Comparison of ENCODE assay signal across 14 cellular contexts in the genomic region with DNA sequence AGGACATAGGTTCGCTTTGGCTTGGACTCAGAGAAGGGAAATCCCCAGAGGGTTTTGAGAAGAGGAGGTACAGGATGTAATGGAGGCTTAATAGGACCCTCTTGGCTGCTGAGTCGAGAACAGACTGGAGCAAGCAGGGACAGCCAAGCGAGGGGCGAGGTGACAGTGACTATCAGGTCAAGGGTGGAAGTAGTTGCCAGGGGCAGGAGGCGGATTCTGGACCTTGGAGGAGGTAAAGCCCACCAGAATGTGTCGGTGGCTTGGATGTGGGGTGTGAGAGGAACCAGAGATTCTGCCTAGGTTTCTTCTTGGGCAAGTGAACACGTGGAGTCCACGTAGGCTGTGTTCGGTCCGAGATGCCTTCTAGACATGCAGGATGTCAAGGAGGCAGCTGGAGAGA. TPM values are rescaled to one million over a fixed set of nuclear protein-coding genes. Genes with fewer than 3 reads are reported as not detected.
DNase-seq lines count a peak whose midpoint lies in the region; ATAC-seq, FAIRE-seq and TF ChIP-seq lines count a peak whose summit lies in the region.
"Had no signal": no experiment of that assay in that cellular context is flagged by ENCODE, and none has a peak within 500 bp of the region (broad histone marks: within the 10 kb centered on the region; RNA-seq: fewer than 3 reads in every experiment).

No MANE protein-coding gene starts in this region.

- H3K9me3 Mint-ChIP-seq in CD4-positive, alpha-beta memory T cell: peaks cover 0 to 2% (median 0%) of the 10 kb centered on the region in 8 donors
- no peaks in the 10 kb centered on the region for H3K9me3 Mint-ChIP-seq in endodermal cell

- 94 to 97% methylated on average over 10 of the region's 10 CpGs for WGBS in endodermal cell (ENCODE audit: insufficient coverage in 1 of 2, insufficient read length in 1 of 2), 2 experiments
- WGBS in sigmoid colon, 2 donors: 89 to 90% methylated on average over 10 of the region's 10 CpGs
- no CpG with 5 or more reads among the region's 10 CpGs for WGBS in mesendoderm (ENCODE audit: extremely low coverage, insufficient coverage, low lambda C conversion rate)

- intact Hi-C loops in CD4-positive, alpha-beta memory T cell (cut with micrococcal nuclease): no loop called here
- intact Hi-C loops in sigmoid colon (cut with DNase I): no loop called here

- DNase-seq in CD4-positive, alpha-beta memory T cell: no peak
- DNase-seq in RWPE2 (ENCODE audit: low spot score): peak; percentile 56
- DNase-seq in endodermal cell: no peak
- DNase-seq in sigmoid colon: no peak
- DNase-seq in mesendoderm: no peak
- DNase-seq in AG08396 (ENCODE audit: low spot score): no peak
- no peak for DNase-seq in SW 1271 (lab: John Stamatoyannopoulos, UW)
- no peak for DNase-seq in H54 (ENCODE audit: insufficient read length, low spot score)
- DNase-seq: DMS 273 treated with DMSO at 0.1 percent for 48 hours, foreskin fibroblast, Kasumi-1, left lung, NCI-H2171 had no signal

- H3K27ac Mint-ChIP-seq in CD4-positive, alpha-beta memory T cell: peak overlapping the region in 6 of 7 donors; percentile 16 to 84 (median 65)
- peak overlapping the region; percentile 37 for H3K27ac Mint-ChIP-seq in endodermal cell

- H2BK5ac ChIP-seq in mesendoderm (ENCODE audit: low read length): no peak overlapping the region

- peaks cover 11 to 31% of the 10 kb centered on the region in 2 donors for H3K36me3 Mint-ChIP-seq in CD4-positive, alpha-beta memory T cell
- peaks cover 36% of the 10 kb centered on the region for H3K36me3 Mint-ChIP-seq in endodermal cell (ENCODE audit: low read depth)

- no peak overlapping the region for H3K18ac ChIP-seq in mesendoderm (ENCODE audit: low read length)

- H4K5ac ChIP-seq in mesendoderm (ENCODE audit: low read length): no peak overlapping the region

- FAIRE-seq in H54 (lab: Jason Lieb, UNC): no peak

- H3K4me1 ChIP-seq in CD4-positive, alpha-beta memory T cell (ENCODE audit: insufficient read depth, low read length): peaks cover 14% of the 10 kb centered on the region
- H3K4me1 ChIP-seq in RWPE2 (ENCODE audit: insufficient read depth, poor library complexity, severe bottlenecking) (peaks cover 8% of the 10 kb centered on the region), endodermal cell (ENCODE audit: control insufficient read depth, insufficient read depth, low read length) (no peaks in the 10 kb centered on the region), sigmoid colon (peaks cover 0 to 11% (median 9%) of the 10 kb centered on the region in 4 donors), mesendoderm (ENCODE audit: control insufficient read depth, low read depth, low read length) (no peaks in the 10 kb centered on the region)

- no peak overlapping the region for H3K4me3 Mint-ChIP-seq in CD4-positive, alpha-beta memory T cell
- no peak overlapping the region for H3K4me3 Mint-ChIP-seq in endodermal cell

- POLR2A ChIA-PET in CD4-positive, alpha-beta memory T cell (lab: Charles Lee; ENCODE audit: partially characterized antibody): no interaction called here

- CTCF ChIA-PET in CD4-positive, alpha-beta memory T cell (lab: Charles Lee; ENCODE audit: partially characterized antibody): interaction anchor here (1.2 kb wide), 1 partner anchor 106 kb away, joined by 3 read pairs; a partner anchor contains a TSS

- H3K36me3 ChIP-seq in CD4-positive, alpha-beta memory T cell (ENCODE audit: insufficient read depth, low read length): peaks cover 12% of the 10 kb centered on the region
- H3K36me3 ChIP-seq in RWPE2 (ENCODE audit: low read depth): peaks cover 27% of the 10 kb centered on the region
- peaks cover 28% of the 10 kb centered on the region for H3K36me3 ChIP-seq in endodermal cell (ENCODE audit: control insufficient read depth, insufficient read depth, low read length)
- H3K36me3 ChIP-seq in sigmoid colon: peaks cover 10 to 27% (median 17%) of the 10 kb centered on the region in 4 donors
- H3K36me3 ChIP-seq in mesendoderm (ENCODE audit: control insufficient read depth, insufficient read depth, low read length): no peaks in the 10 kb centered on the region

- no peak for ATAC-seq in RWPE2 (ENCODE audit: low read depth)
- ATAC-seq: left lung had no signal

- no peaks in the 10 kb centered on the region for H3K79me1 ChIP-seq in mesendoderm (ENCODE audit: low read length)

- no peaks in the 10 kb centered on the region for H3K27me3 ChIP-seq in CD4-positive, alpha-beta memory T cell (ENCODE audit: insufficient read depth, low read length)
- no peaks in the 10 kb centered on the region for H3K27me3 ChIP-seq in RWPE2 (ENCODE audit: insufficient read depth, poor library complexity, severe bottlenecking)
- no peaks in the 10 kb centered on the region for H3K27me3 ChIP-seq in endodermal cell (ENCODE audit: control insufficient read depth, insufficient read depth, low read length, poor library complexity, severe bottlenecking)
- no peaks in the 10 kb centered on the region for H3K27me3 ChIP-seq in sigmoid colon
- H3K27me3 ChIP-seq in mesendoderm (ENCODE audit: insufficient read depth, low read length, poor library complexity): no peaks in the 10 kb centered on the region
- H3K27me3 ChIP-seq: left lung had no signal

- no peak overlapping the region for H3K4me2 ChIP-seq in mesendoderm (ENCODE audit: low read length)

- no peak overlapping the region for H3K4me3 ChIP-seq in CD4-positive, alpha-beta memory T cell (ENCODE audit: low read length in 2 of 2)
- no peak overlapping the region for H3K4me3 ChIP-seq in RWPE2 (ENCODE audit: severe bottlenecking)
- no peak overlapping the region for H3K4me3 ChIP-seq in endodermal cell (ENCODE audit: low read length)
- H3K4me3 ChIP-seq in sigmoid colon: no peak overlapping the region
- no peak overlapping the region for H3K4me3 ChIP-seq in mesendoderm (ENCODE audit: low read length)
- H3K4me3 ChIP-seq: left lung had no signal

- no peak overlapping the region for H3K27ac ChIP-seq in CD4-positive, alpha-beta memory T cell (ENCODE audit: low read depth, low read length)
- H3K27ac ChIP-seq in RWPE2 (ENCODE audit: poor library complexity, severe bottlenecking) (peak overlapping the region; percentile 82), endodermal cell (ENCODE audit: low read depth, low read length) (no peak overlapping the region), sigmoid colon (peak overlapping the region in 3 of 4 donors; percentile 41 to 63 (median 47)), mesendoderm (ENCODE audit: low read depth, low read length) (no peak overlapping the region)

- no peak overlapping the region for H3K23ac ChIP-seq in mesendoderm (ENCODE audit: low read length)

- peaks cover 13 to 33% (median 22%) of the 10 kb centered on the region in 4 donors for H3K4me1 Mint-ChIP-seq in CD4-positive, alpha-beta memory T cell
- H3K4me1 Mint-ChIP-seq in endodermal cell: peaks cover 6% of the 10 kb centered on the region

- H3K79me2 ChIP-seq in mesendoderm (ENCODE audit: control insufficient read depth, insufficient read depth, low read length): peaks cover 4% of the 10 kb centered on the region

- no peaks in the 10 kb centered on the region for H3K27me3 Mint-ChIP-seq in CD4-positive, alpha-beta memory T cell
- no peaks in the 10 kb centered on the region for H3K27me3 Mint-ChIP-seq in endodermal cell (ENCODE audit: insufficient read depth)

- no peaks in the 10 kb centered on the region for H3K9me3 ChIP-seq in CD4-positive, alpha-beta memory T cell (ENCODE audit: control insufficient read depth in 1 of 2, low read length in 2 of 2)
- H3K9me3 ChIP-seq in RWPE2 (ENCODE audit: severe bottlenecking) (no peaks in the 10 kb centered on the region), endodermal cell (ENCODE audit: control insufficient read depth, low read length) (no peaks in the 10 kb centered on the region), sigmoid colon (no peaks in the 10 kb centered on the region)
- H3K9me3 ChIP-seq: left lung had no signal

- H2BK15ac ChIP-seq in mesendoderm (replicated peaks; ENCODE audit: low read depth): no peak overlapping the region

- H2BK120ac ChIP-seq in mesendoderm (ENCODE audit: low read depth, low read length): no peak overlapping the region

- TF ChIP-seq POLR2A in sigmoid colon (IDR thresholded peaks at IDR 0.05) (no peak), H54 (IDR thresholded peaks at IDR 0.05; ENCODE audit: low read depth, low read length) (no peak)

- H3K9ac ChIP-seq in endodermal cell (ENCODE audit: extremely low read depth, low read length, poor library complexity, severe bottlenecking) (no peak overlapping the region), mesendoderm (ENCODE audit: low read length) (no peak overlapping the region)

- no peak for TF ChIP-seq EP300 in sigmoid colon (IDR thresholded peaks at IDR 0.05)

- H2AK5ac ChIP-seq in mesendoderm (ENCODE audit: low read length): no peak overlapping the region

- no peak overlapping the region for H3K4ac ChIP-seq in mesendoderm (ENCODE audit: low read depth, low read length)

- H4K8ac ChIP-seq in mesendoderm (ENCODE audit: low read depth, low read length): no peak overlapping the region

- H3K56ac ChIP-seq in mesendoderm (ENCODE audit: low read length): no peak overlapping the region

- TF ChIP-seq CTCF in RWPE2 (IDR thresholded peaks at IDR 0.05; ENCODE audit: poor library complexity, severe bottlenecking): no peak
- no peak for TF ChIP-seq CTCF in endodermal cell (conservative IDR thresholded peaks at IDR 0.05)
- TF ChIP-seq CTCF in sigmoid colon (IDR thresholded peaks at IDR 0.05): no peak

RNA-seq across cellular contexts. Expression of a gene that starts 4.4 kb away (rescaled TPM):
- total RNA-seq in CD4-positive, alpha-beta memory T cell: 100 to 1,000 TPM; 171 to 174 TPM
- 100 to 1,000 TPM; 413 to 516 TPM for polyA plus RNA-seq in CD4-positive, alpha-beta memory T cell
- total RNA-seq in endodermal cell (100 to 1,000 TPM; 265 to 352 TPM), sigmoid colon (100 to 1,000 TPM; 182 to 353 (median 269) TPM)
- polyA plus RNA-seq in endodermal cell (2013, experiment 1 of 2): 224 TPM
- polyA plus RNA-seq in endodermal cell (2013, experiment 2 of 2): 197 TPM
- 100 to 1,000 TPM; 148 to 232 (median 168) TPM for polyA plus RNA-seq in sigmoid colon
- polyA plus RNA-seq in mesendoderm (2013, experiment 1 of 2): 524 TPM
- 540 TPM for polyA plus RNA-seq in mesendoderm (2013, experiment 2 of 2)

RNA-seq across cellular contexts. Expression of a gene that starts 5.0 kb away (rescaled TPM):
- total RNA-seq in CD4-positive, alpha-beta memory T cell: 10 to 100 TPM; 57.6 to 58.7 TPM
- 100 to 1,000 TPM; 164 to 251 TPM for polyA plus RNA-seq in CD4-positive, alpha-beta memory T cell
- total RNA-seq in endodermal cell: 100 to 1,000 TPM; 235 to 289 TPM
- polyA plus RNA-seq in endodermal cell (2013, experiment 1 of 2): 188 TPM
- polyA plus RNA-seq in endodermal cell (2013, experiment 2 of 2): 181 TPM
- 100 to 1,000 TPM; 169 to 269 (median 215) TPM for total RNA-seq in sigmoid colon
- polyA plus RNA-seq in sigmoid colon: 1,000 to 10,000 TPM in 1 of 3 donors, 100 to 1,000 TPM in 2; 596 to 1,045 (median 779) TPM
- 99.0 TPM for polyA plus RNA-seq in mesendoderm (2013, experiment 1 of 2)
- polyA plus RNA-seq in mesendoderm (2013, experiment 2 of 2): 97.3 TPM

RNA-seq across cellular contexts. Expression of a gene that starts 7.6 kb away (rescaled TPM):
- 10 to 100 TPM; 29.5 to 31.9 TPM for total RNA-seq in CD4-positive, alpha-beta memory T cell
- 10 to 100 TPM in 1 of 2 donors, 1 to 10 TPM in 1; 4.4 to 12.4 TPM for polyA plus RNA-seq in CD4-positive, alpha-beta memory T cell
- total RNA-seq in endodermal cell (10 to 100 TPM; 22.8 to 34.5 TPM), sigmoid colon (10 to 100 TPM; 39.9 to 48.7 (median 45.3) TPM)
- 20.0 TPM for polyA plus RNA-seq in endodermal cell (2013, experiment 1 of 2)
- polyA plus RNA-seq in endodermal cell (2013, experiment 2 of 2): 17.8 TPM
- 100 to 1,000 TPM; 151 to 244 (median 219) TPM for polyA plus RNA-seq in sigmoid colon
- 9.3 TPM for polyA plus RNA-seq in mesendoderm (2013, experiment 1 of 2)
- polyA plus RNA-seq in mesendoderm (2013, experiment 2 of 2): 8.3 TPM

RNA-seq across cellular contexts. Expression of a gene that starts 12.8 kb away (rescaled TPM):
- total RNA-seq in CD4-positive, alpha-beta memory T cell: not detected
- not detected for polyA plus RNA-seq in CD4-positive, alpha-beta memory T cell
- total RNA-seq in endodermal cell (not detected), sigmoid colon (not detected)
- polyA plus RNA-seq in endodermal cell (2013, experiment 1 of 2): not detected
- polyA plus RNA-seq in endodermal cell (2013, experiment 2 of 2): not detected
- 1 to 10 TPM in 2 of 3 donors, not detected in 1; 1.1 to 1.4 TPM for polyA plus RNA-seq in sigmoid colon
- 0.11 TPM for polyA plus RNA-seq in mesendoderm (2013, experiment 1 of 2)
- polyA plus RNA-seq in mesendoderm (2013, experiment 2 of 2): 0.13 TPM
- total RNA-seq: left lung; T-helper 1 cell treated with Interleukin-12 subunit alpha and Interleukin-12 subunit beta and Interleukin-4 antibody, amounts not matched to agents 30 ng/mL and 1 ng/mL, for 36 hours had no signal

RNA-seq across cellular contexts. Expression of a gene that starts 21.8 kb away (rescaled TPM):
- not detected for total RNA-seq in CD4-positive, alpha-beta memory T cell
- polyA plus RNA-seq in CD4-positive, alpha-beta memory T cell: not detected
- total RNA-seq in endodermal cell: not detected
- not detected for polyA plus RNA-seq in endodermal cell (2013, experiment 1 of 2)
- not detected for polyA plus RNA-seq in endodermal cell (2013, experiment 2 of 2)
- total RNA-seq in sigmoid colon: under 1 TPM in 1 of 4 donors, not detected in 3; 0.71 TPM
- not detected for polyA plus RNA-seq in sigmoid colon
- polyA plus RNA-seq in mesendoderm (2013, experiment 1 of 2): not detected
- polyA plus RNA-seq in mesendoderm (2013, experiment 2 of 2): 0.03 TPM
- total RNA-seq: left lung had no signal

Comparison
In these comparisons a context has a peak if more than half of its experiments do, and no peak if none do; other contexts are left out.
1. H3K27ac ChIP-seq: peak in RWPE2 (single experiment) and sigmoid colon (3 of 4); none in CD4-positive, alpha-beta memory T cell (single experiment), endodermal cell (single experiment) and mesendoderm (single experiment).